17 cellular contexts compared by ENCODE assay signal in the genomic region with DNA sequence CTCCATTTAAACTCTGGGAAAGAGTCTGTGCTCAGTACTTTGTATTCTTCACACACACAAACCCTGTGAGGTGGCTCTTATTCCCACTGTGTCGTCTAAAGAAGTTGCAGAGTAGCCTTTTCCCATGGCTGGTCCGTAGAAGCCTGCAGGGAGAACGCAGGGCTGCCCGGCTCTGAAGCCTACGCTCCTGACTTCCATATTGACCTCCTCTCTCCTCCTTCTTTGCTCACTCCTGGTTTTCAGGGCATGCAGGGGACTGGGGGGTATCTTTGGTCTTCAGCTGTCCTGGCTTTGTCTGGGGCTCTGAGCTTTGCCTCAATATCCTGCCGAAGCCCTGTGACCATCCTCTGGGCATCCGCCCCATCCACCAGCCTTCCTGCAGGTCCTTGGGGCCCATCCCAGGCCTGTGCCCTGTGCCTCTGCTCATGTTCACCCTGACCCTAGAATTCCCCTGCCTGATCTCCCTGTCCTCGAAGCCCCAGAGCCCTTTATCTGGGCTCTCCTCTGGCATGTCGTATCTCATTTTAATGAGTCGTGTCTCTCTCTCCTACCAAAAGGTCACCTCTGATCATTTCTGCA.
A peak's percentile ranks its signal among the peaks of the same experiment; 100 is the strongest.
DNase-seq lines count a peak whose midpoint lies in the region; ATAC-seq and TF ChIP-seq lines count a peak whose summit lies in the region.
"Had no signal": no experiment of that assay in that cellular context is flagged by ENCODE, and none has a peak within 500 bp of the region (broad histone marks: within the 10 kb centered on the region; RNA-seq: fewer than 3 reads in every experiment).

No MANE protein-coding gene starts in this region.

- no peak for TF ChIP-seq POLR2A in spleen (IDR thresholded peaks at IDR 0.05)

- H3K9ac ChIP-seq in endodermal cell (ENCODE audit: extremely low read depth, low read length, poor library complexity, severe bottlenecking) = no peak overlapping the region

- H3K4me1 ChIP-seq in endodermal cell (ENCODE audit: control insufficient read depth, insufficient read depth, low read length) (no peaks in the 10 kb centered on the region), spleen (no peaks in the 10 kb centered on the region), mucosa of descending colon (ENCODE audit: low read depth) (no peaks in the 10 kb centered on the region)

- no peak overlapping the region for H3K27ac ChIP-seq in endodermal cell (ENCODE audit: low read depth, low read length)
- no peak overlapping the region for H3K27ac ChIP-seq in spleen
- H3K27ac ChIP-seq: C4-2B, HL-60 had no signal

- peaks cover 9% of the 10 kb centered on the region for H3K27me3 Mint-ChIP-seq in stimulated activated naive CD8-positive, alpha-beta T cell treated with anti-CD3 and anti-CD28 coated beads, Interleukin-15, amount 100 ng/mL, for 72 hours
- peaks cover 26% of the 10 kb centered on the region for H3K27me3 Mint-ChIP-seq in endodermal cell (ENCODE audit: insufficient read depth)

- no peak overlapping the region for H3K4me3 Mint-ChIP-seq in stimulated activated naive CD8-positive, alpha-beta T cell treated with anti-CD3 and anti-CD28 coated beads, Interleukin-15, amount 100 ng/mL, for 72 hours
- H3K4me3 Mint-ChIP-seq in endodermal cell = no peak overlapping the region
- H3K4me3 Mint-ChIP-seq: B cell; CD4-positive, alpha-beta memory T cell; HFFc6 had no signal

- no peaks in the 10 kb centered on the region for H3K9me3 Mint-ChIP-seq in stimulated activated naive CD8-positive, alpha-beta T cell treated with anti-CD3 and anti-CD28 coated beads, Interleukin-15, amount 100 ng/mL, for 72 hours
- H3K9me3 Mint-ChIP-seq in endodermal cell = no peaks in the 10 kb centered on the region
- H3K9me3 Mint-ChIP-seq: HFFc6 had no signal

- H3K4me3 ChIP-seq in endodermal cell (ENCODE audit: low read length) (no peak overlapping the region), spleen (no peak overlapping the region), mucosa of descending colon (no peak overlapping the region)
- H3K4me3 ChIP-seq: GM12878 had no signal

- H3K27me3 ChIP-seq in endodermal cell (ENCODE audit: control insufficient read depth, insufficient read depth, low read length, poor library complexity, severe bottlenecking) (no peaks in the 10 kb centered on the region), spleen (replicated peaks in 1 of 7) (peaks cover 0 to 8% (median 0%) of the 10 kb centered on the region in 7 donors)

- H3K27ac Mint-ChIP-seq in stimulated activated naive CD8-positive, alpha-beta T cell treated with anti-CD3 and anti-CD28 coated beads, Interleukin-15, amount 100 ng/mL, for 72 hours = no peak overlapping the region
- no peak overlapping the region for H3K27ac Mint-ChIP-seq in endodermal cell
- H3K27ac Mint-ChIP-seq: B cell, HFFc6 had no signal

- TF ChIP-seq CTCF in endodermal cell (conservative IDR thresholded peaks at IDR 0.05) = no peak
- no peak for TF ChIP-seq CTCF in spleen (IDR thresholded peaks at IDR 0.05 in 8 of 11, conservative IDR thresholded peaks at IDR 0.05 in 3 of 11)
- no peak for TF ChIP-seq CTCF in mucosa of descending colon (IDR thresholded peaks at IDR 0.05)

- ATAC-seq in stimulated activated naive CD8-positive, alpha-beta T cell treated with anti-CD3 and anti-CD28 coated beads, Interleukin-15, Interleukin-2, amounts not matched to agents 100 U/mL and 50 U/mL, for 24 hours = peak; percentile 14
- ATAC-seq in stimulated activated naive CD8-positive, alpha-beta T cell treated with anti-CD3 and anti-CD28 coated beads, Interleukin-15, amount 100 ng/mL, for 72 hours = no peak
- no peak for ATAC-seq in HG03280 (IDR thresholded peaks at IDR 0.05; ENCODE audit: unreplicated experiment)
- ATAC-seq in HG03135 (IDR thresholded peaks at IDR 0.05; ENCODE audit: unreplicated experiment) = no peak
- no peak for ATAC-seq in mucosa of descending colon
- ATAC-seq in GM21515 (IDR thresholded peaks at IDR 0.05; ENCODE audit: unreplicated experiment) = no peak
- ATAC-seq: GM12878 had no signal

- WGBS in endodermal cell (ENCODE audit: insufficient coverage in 1 of 2, insufficient read length in 1 of 2), 2 experiments = 90 to 94% methylated on average over 7 to 10 of the region's 10 CpGs
- 85 to 89% (median 87%) methylated on average over 10 of the region's 10 CpGs for whole genome bisulfite sequencing in spleen, 5 donors

- H3K36me3 Mint-ChIP-seq in endodermal cell (ENCODE audit: low read depth) = no peaks in the 10 kb centered on the region
- H3K36me3 Mint-ChIP-seq: CD4-positive, alpha-beta memory T cell had no signal

- peaks cover 44% of the 10 kb centered on the region for H3K4me1 Mint-ChIP-seq in stimulated activated naive CD8-positive, alpha-beta T cell treated with anti-CD3 and anti-CD28 coated beads, Interleukin-15, amount 100 ng/mL, for 72 hours
- no peaks in the 10 kb centered on the region for H3K4me1 Mint-ChIP-seq in endodermal cell

- no peaks in the 10 kb centered on the region for H3K36me3 ChIP-seq in endodermal cell (ENCODE audit: control insufficient read depth, insufficient read depth, low read length)
- no peaks in the 10 kb centered on the region for H3K36me3 ChIP-seq in spleen
- H3K36me3 ChIP-seq in mucosa of descending colon (ENCODE audit: low read depth) = no peaks in the 10 kb centered on the region

- H3K9me3 ChIP-seq in endodermal cell (ENCODE audit: control insufficient read depth, low read length) (no peaks in the 10 kb centered on the region), spleen (no peaks in the 10 kb centered on the region), mucosa of descending colon (no peaks in the 10 kb centered on the region)

- intact Hi-C loops in spleen (cut with DNase I; ENCODE audit: low total_unique reads) = no loop called here
- intact Hi-C loops in mucosa of descending colon (cut with DNase I, micrococcal nuclease) = no loop called here

- no peak for DNase-seq in stimulated activated naive CD8-positive, alpha-beta T cell treated with anti-CD3 and anti-CD28 coated beads, Interleukin-15, Interleukin-2, amounts not matched to agents 100 U/mL and 50 U/mL, for 24 hours
- no peak for DNase-seq in stimulated activated naive CD8-positive, alpha-beta T cell treated with anti-CD3 and anti-CD28 coated beads, Interleukin-15, amount 100 ng/mL, for 72 hours
- DNase-seq in endodermal cell (peak; percentile 37), spleen (peak; percentile 51), mucosa of descending colon (no peak)
- DNase-seq: ACHN; CD4-positive, alpha-beta memory T cell; DMS79; HCEC 1CT; HFFc6 had no signal

Comparison
In these comparisons a context has a peak if more than half of its experiments do, and no peak if none do; other contexts are left out.
1. DNase-seq: peak in endodermal cell (single experiment) and spleen (single experiment); none in stimulated activated naive CD8-positive, alpha-beta T cell treated with anti-CD3 and anti-CD28 coated beads, Interleukin-15, Interleukin-2, amounts not matched to agents 100 U/mL and 50 U/mL, for 24 hours (single experiment), stimulated activated naive CD8-positive, alpha-beta T cell treated with anti-CD3 and anti-CD28 coated beads, Interleukin-15, amount 100 ng/mL, for 72 hours (0 of 2) and mucosa of descending colon (0 of 3).